8 cellular contexts compared by ENCODE assay signal in genomic region chr15:43776718-43777292, GRCh38. TPM values are rescaled to one million over a fixed set of nuclear protein-coding genes. Genes with fewer than 3 reads are reported as not detected.
DNase-seq lines count a peak whose midpoint lies in the region; ATAC-seq, FAIRE-seq and TF ChIP-seq lines count a peak whose summit lies in the region.

A gene with protein sequence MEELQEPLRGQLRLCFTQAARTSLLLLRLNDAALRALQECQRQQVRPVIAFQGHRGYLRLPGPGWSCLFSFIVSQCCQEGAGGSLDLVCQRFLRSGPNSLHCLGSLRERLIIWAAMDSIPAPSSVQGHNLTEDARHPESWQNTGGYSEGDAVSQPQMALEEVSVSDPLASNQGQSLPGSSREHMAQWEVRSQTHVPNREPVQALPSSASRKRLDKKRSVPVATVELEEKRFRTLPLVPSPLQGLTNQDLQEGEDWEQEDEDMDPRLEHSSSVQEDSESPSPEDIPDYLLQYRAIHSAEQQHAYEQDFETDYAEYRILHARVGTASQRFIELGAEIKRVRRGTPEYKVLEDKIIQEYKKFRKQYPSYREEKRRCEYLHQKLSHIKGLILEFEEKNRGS (minus strand): TSS chr15:43776966. CDS start chr15:43776901, 65 bp downstream.

- DNase-seq in A549 (ENCODE audit: low read depth in 1 of 2, low spot score in 1 of 2) (peak; percentile 37 to 69), NCI-H345 (lab: John Stamatoyannopoulos, UW) (peak; percentile 87), dedifferentiated amniotic fluid mesenchymal stem cell (ENCODE audit: extremely low spot score) (peak; percentile 47), lower lobe of right lung (peak; percentile 89)
- DNase-seq in activated CD4-positive, alpha-beta T cell treated with anti-CD3 and anti-CD28 coated beads, Interleukin-2, amount 10 ng/mL, durations not matched to agents 24 days and 14 days = peak; percentile 90
- DNase-seq in stimulated activated CD8-positive, alpha-beta memory T cell treated with anti-CD3 and anti-CD28 coated beads, Interleukin-12 subunit alpha, Interleukin-12 subunit beta, amount 100 ng/mL, for 24 hours (ENCODE audit: extremely low read depth) = peak; percentile 47

- H3K4me1 ChIP-seq in A549 (0 out of 3 replicates have a peak, but pooled peaks cover 8% of the 10 kb centered on the region), lower lobe of right lung (peaks cover 24% of the 10 kb centered on the region)

- H3K27ac Mint-ChIP-seq in activated CD4-positive, alpha-beta T cell treated with anti-CD3 and anti-CD28 coated beads, Interleukin-2, amount 10 ng/mL, durations not matched to agents 24 days and 14 days = peak within 1 kb of the TSS; percentile 89

- H3K9me3 ChIP-seq in A549 = no peaks in the 10 kb centered on the region
- H3K9me3 ChIP-seq in lower lobe of right lung = no peaks in the 10 kb centered on the region

- peak within 1 kb of the TSS; percentile 77 to 91 for H3K27ac ChIP-seq in A549
- H3K27ac ChIP-seq in lower lobe of right lung = peak within 1 kb of the TSS; percentile 88

- H3K36me3 Mint-ChIP-seq in activated CD4-positive, alpha-beta T cell treated with anti-CD3 and anti-CD28 coated beads, Interleukin-2, amount 10 ng/mL, durations not matched to agents 24 days and 14 days (ENCODE audit: low read depth) = peaks cover 23% of the 10 kb centered on the region

- ATAC-seq in A549 (peak; percentile 83 to 88), GM18861 (IDR thresholded peaks at IDR 0.05; ENCODE audit: unreplicated experiment) (peak; percentile 23), HG03095 (IDR thresholded peaks at IDR 0.05; ENCODE audit: unreplicated experiment) (peak; percentile 23), lower lobe of right lung (peak; percentile 94 to 96)

- peaks cover 21% of the 10 kb centered on the region for H3K4me1 Mint-ChIP-seq in activated CD4-positive, alpha-beta T cell treated with anti-CD3 and anti-CD28 coated beads, Interleukin-2, amount 10 ng/mL, durations not matched to agents 24 days and 14 days

- intact Hi-C loops in activated CD4-positive, alpha-beta T cell treated with anti-CD3 and anti-CD28 coated beads, Interleukin-2, amount 10 ng/mL, durations not matched to agents 24 days and 14 days (cut with micrococcal nuclease) = loop anchor here (1.0 to 2.0 kb wide), 3 partner anchors 14 to 47 kb away; partner anchors contain the start of gene MFAP1
- intact Hi-C loops in lower lobe of right lung (cut with DNase I) = no loop called here

- TF ChIP-seq CTCF in A549 (IDR thresholded peaks at IDR 0.05) (no peak), lower lobe of right lung (IDR thresholded peaks at IDR 0.05) (no peak)

- CTCF ChIA-PET in A549 (lab: Yijun Ruan, JAX) = interaction anchor here (0.8 to 6.9 kb wide), 8 partner anchors 9 to 31 kb away, joined by 3 to 47 read pairs (median 5); partner anchors contain the start of gene SERF2

- TF ChIP-seq EP300 in A549 (IDR thresholded peaks at IDR 0.05) = no peak

- H3K4me3 ChIP-seq in A549 (peak within 1 kb of the TSS; percentile 60), lower lobe of right lung (peak within 1 kb of the TSS; percentile 78)

- POLR2A ChIA-PET in A549 (lab: Yijun Ruan, JAX) = interaction anchor here (0.6 to 1.4 kb wide), 4 partner anchors 15 to 520 kb away, joined by 3 to 7 read pairs (median 4); partner anchors contain the start of genes HYPK, MFAP1 and SERINC4

- H3K27me3 Mint-ChIP-seq in activated CD4-positive, alpha-beta T cell treated with anti-CD3 and anti-CD28 coated beads, Interleukin-2, amount 10 ng/mL, durations not matched to agents 24 days and 14 days = peaks cover 12% of the 10 kb centered on the region

- peaks cover 22% of the 10 kb centered on the region for H3K36me3 ChIP-seq in lower lobe of right lung

- no peak for FAIRE-seq in A549 (lab: Jason Lieb, UNC)

- TF ChIP-seq RAD21 in A549 (conservative IDR thresholded peaks at IDR 0.05 in 1 of 2, IDR thresholded peaks at IDR 0.05 in 1 of 2) = no peak

- no peaks in the 10 kb centered on the region for H3K27me3 ChIP-seq in lower lobe of right lung (ENCODE audit: low read depth)

- WGBS in A549 (ENCODE audit: missing lambda C conversion rate) = 0% methylated on average over 2 of the region's 41 CpGs

- no peaks in the 10 kb centered on the region for H3K9me3 Mint-ChIP-seq in activated CD4-positive, alpha-beta T cell treated with anti-CD3 and anti-CD28 coated beads, Interleukin-2, amount 10 ng/mL, durations not matched to agents 24 days and 14 days

- H3K4me3 Mint-ChIP-seq in activated CD4-positive, alpha-beta T cell treated with anti-CD3 and anti-CD28 coated beads, Interleukin-2, amount 10 ng/mL, durations not matched to agents 24 days and 14 days = peak within 1 kb of the TSS; percentile 90

- peak within 1 kb of the TSS; percentile 84 for H3K4me2 ChIP-seq in A549

- no peak; the same call in 1 of the 2 replicates for TF ChIP-seq POLR2A in A549 (IDR thresholded peaks at IDR 0.05; ENCODE audit: low read length)

TF ChIP-seq in A549, 52 proteins besides CTCF, POLR2A, EP300 and RAD21:
- TF ChIP-seq RFX5 (IDR thresholded peaks at IDR 0.05) = no peak
- TF ChIP-seq JUN (IDR thresholded peaks at IDR 0.05) = no peak; a peak in 1 of 5 replicates
- no peak for TF ChIP-seq CBX8 (IDR thresholded peaks at IDR 0.05)
- TF ChIP-seq RARB (CRISPR knock-in tag; IDR thresholded peaks at IDR 0.05) = no peak
- no peak for TF ChIP-seq HOXB13 (CRISPR knock-in tag; IDR thresholded peaks at IDR 0.05; ENCODE audit: low read depth)
TF ChIP-seq in A549: peak in this region for 0.

RNA-seq across cellular contexts. Expression of the gene that starts here (rescaled TPM):
- polyA plus RNA-seq in A549 (2011; rRNA removed) (1.8 and 2.1 TPM in 2 replicates), A549 (2017; fragmentation: RNase III; extraction: RNeasy Plus Mini Kit Qiagen cat#74134 plus additional on column Dnase treatment) (1.4 to 1.7 TPM (median 1.5 TPM) in 3 replicates)
- polyA plus RNA-seq in A549 (2012; cell fraction: cytosol; rRNA removed) = 0.99 and 2.0 TPM in 2 replicates
- polyA plus RNA-seq in A549 (2012; cell fraction: nucleus; rRNA removed) = 2.5 and 3.1 TPM in 2 replicates
- 2.8 and 4.0 TPM in 2 replicates for polyA minus RNA-seq in A549 (2011; rRNA and poly(A)+ RNA removed)
- 1.2 and 1.3 TPM in 2 replicates for total RNA-seq in activated CD4-positive, alpha-beta T cell treated with anti-CD3 and anti-CD28 coated beads, Interleukin-2, amount 10 ng/mL, durations not matched to agents 24 days and 14 days
- total RNA-seq in lower lobe of right lung = 5.1 TPM

Comparison
In these comparisons a context has a peak if more than half of its experiments do, and no peak if none do; other contexts are left out.
1. Peak in every context shown above with its lines: DNase-seq, ATAC-seq, H3K4me3 ChIP-seq and H3K27ac ChIP-seq.
2. ATAC-seq: peak in every context shown above with its lines; median percentile 95 in lower lobe of right lung; 86 in A549; 23 in GM18861; 23 in HG03095.